Comparison of ENCODE assay signal across 11 cellular contexts in genomic region chr2:88832256-88832991, GRCh38.
DNase-seq lines count a peak whose midpoint lies in the region; ATAC-seq and TF ChIP-seq lines count a peak whose summit lies in the region.
"Had no signal": no experiment of that assay in that cellular context is flagged by ENCODE, and none has a peak within 500 bp of the region (broad histone marks: within the 10 kb centered on the region; RNA-seq: fewer than 3 reads in every experiment).

No MANE protein-coding gene starts in this region.

- H3K36me3 Mint-ChIP-seq in IgD-negative memory B cell: peaks cover 3% of the 10 kb centered on the region
- no peaks in the 10 kb centered on the region for H3K36me3 Mint-ChIP-seq in effector memory CD8-positive, alpha-beta T cell (ENCODE audit: insufficient read depth)

- H3K27ac ChIP-seq in spleen: peak overlapping the region in 7 of 8 donors; percentile 52 to 86 (median 72)
- H3K27ac ChIP-seq: gastroesophageal sphincter, left lung, psoas muscle had no signal

- CTCF ChIA-PET in HEK293T (lab: Yijun Ruan, JAX): interaction anchor here (0.6 to 1.4 kb wide), 6 partner anchors 8 to 63 kb away, joined by 3 to 7 read pairs (median 4); no protein-coding TSS in a partner anchor

- H3K27me3 ChIP-seq in spleen (replicated peaks in 1 of 7): no peaks in the 10 kb centered on the region
- H3K27me3 ChIP-seq: left lung had no signal

- peaks cover 30 to 45% (median 32%) of the 10 kb centered on the region in 3 donors for H3K4me1 Mint-ChIP-seq in IgD-negative memory B cell
- no peaks in the 10 kb centered on the region for H3K4me1 Mint-ChIP-seq in effector memory CD8-positive, alpha-beta T cell (ENCODE audit: low read depth in 2 of 2)

- peak in 4 of 11 experiments; percentile 5 to 14 (median 12) for TF ChIP-seq CTCF in spleen (IDR thresholded peaks at IDR 0.05 in 8 of 11, conservative IDR thresholded peaks at IDR 0.05 in 3 of 11)

- DNase-seq in spleen (peak; percentile 84), NCI-H187 (lab: John Stamatoyannopoulos, UW) (no peak), HEK293T (ENCODE audit: extremely low spot score) (no peak)
- DNase-seq in effector memory CD8-positive, alpha-beta T cell: no peak
- DNase-seq: activated effector memory CD4-positive, alpha-beta T cell treated with Interleukin-2 at 50 U/mL for 16 hours had no signal

- peak overlapping the region in 2 of 8 donors; percentile 10 to 47 for H3K4me3 ChIP-seq in spleen
- H3K4me3 ChIP-seq: gastroesophageal sphincter, left lung, psoas muscle had no signal

- peak overlapping the region; percentile 94 to 95 (median 94) for H3K27ac Mint-ChIP-seq in IgD-negative memory B cell
- no peak overlapping the region for H3K27ac Mint-ChIP-seq in effector memory CD8-positive, alpha-beta T cell

- POLR2A ChIA-PET in HEK293T (lab: Yijun Ruan, JAX): no interaction called here

- H3K9me3 ChIP-seq in spleen: no peaks in the 10 kb centered on the region
- H3K9me3 ChIP-seq: gastroesophageal sphincter, left lung, psoas muscle had no signal

- ATAC-seq in GM18868 (IDR thresholded peaks at IDR 0.05; ENCODE audit: unreplicated experiment): peak; percentile 63
- peak; percentile 43 for ATAC-seq in GM21825 (IDR thresholded peaks at IDR 0.05; ENCODE audit: unreplicated experiment)
- ATAC-seq in effector memory CD8-positive, alpha-beta T cell (replicated peaks): no peak
- ATAC-seq: gastroesophageal sphincter had no signal

- no peak for TF ChIP-seq POLR2A in spleen (IDR thresholded peaks at IDR 0.05)

- intact Hi-C loops in spleen (cut with DNase I; ENCODE audit: low total_unique reads): no loop called here

- peaks cover 0 to 60% (median 26%) of the 10 kb centered on the region in 6 donors for H3K4me1 ChIP-seq in spleen
- H3K4me1 ChIP-seq: gastroesophageal sphincter, left lung, psoas muscle had no signal

- peak overlapping the region; percentile 80 to 95 (median 92) for H3K4me3 Mint-ChIP-seq in IgD-negative memory B cell
- no peak overlapping the region for H3K4me3 Mint-ChIP-seq in effector memory CD8-positive, alpha-beta T cell

- no peaks in the 10 kb centered on the region for H3K9me3 Mint-ChIP-seq in IgD-negative memory B cell
- H3K9me3 Mint-ChIP-seq in effector memory CD8-positive, alpha-beta T cell: no peaks in the 10 kb centered on the region

- H3K36me3 ChIP-seq in spleen: no peaks in the 10 kb centered on the region
- H3K36me3 ChIP-seq: gastroesophageal sphincter, left lung had no signal

- 77 to 85% (median 81%) methylated on average over 9 of the region's 9 CpGs for WGBS in spleen, 5 donors

- no peaks in the 10 kb centered on the region for H3K27me3 Mint-ChIP-seq in IgD-negative memory B cell
- peaks cover 18 to 36% of the 10 kb centered on the region in 2 donors for H3K27me3 Mint-ChIP-seq in effector memory CD8-positive, alpha-beta T cell

TF ChIP-seq in HEK293T, 16 proteins besides CTCF, POLR2A, EP300 and RAD21:
- TF ChIP-seq BHLHE40 (IDR thresholded peaks at IDR 0.05; ENCODE audit: borderline replicate concordance): no peak
- TF ChIP-seq PKNOX1 (IDR thresholded peaks at IDR 0.05): no peak
- no peak for TF ChIP-seq NFRKB (IDR thresholded peaks at IDR 0.05)
- no peak for TF ChIP-seq ZNF384 (IDR thresholded peaks at IDR 0.05)
- TF ChIP-seq ELF4 (IDR thresholded peaks at IDR 0.05): no peak
- TF ChIP-seq SUZ12 (IDR thresholded peaks at IDR 0.05): no peak
- no peak for TF ChIP-seq TARDBP (IDR thresholded peaks at IDR 0.05)
- TF ChIP-seq FOXA1 (IDR thresholded peaks at IDR 0.05): no peak
- TF ChIP-seq HDGF (IDR thresholded peaks at IDR 0.05; ENCODE audit: borderline replicate concordance): no peak
- no peak for TF ChIP-seq CTBP1 (IDR thresholded peaks at IDR 0.05; ENCODE audit: borderline replicate concordance)
- TF ChIP-seq LEF1 (IDR thresholded peaks at IDR 0.05; ENCODE audit: borderline replicate concordance): no peak
- TF ChIP-seq FOXK2 (IDR thresholded peaks at IDR 0.05): no peak

Comparison
In these comparisons a context has a peak if more than half of its experiments do, and no peak if none do; other contexts are left out.
1. H3K27ac Mint-ChIP-seq: peak in IgD-negative memory B cell (3 of 3); none in effector memory CD8-positive, alpha-beta T cell (0 of 2).
2. H3K4me3 Mint-ChIP-seq: peak in IgD-negative memory B cell (4 of 4); none in effector memory CD8-positive, alpha-beta T cell (0 of 2).